ENCODE assay signal across 8 cellular contexts in genomic region chr20:52191436-52192295, GRCh38. TPM values are rescaled to one million over a fixed set of nuclear protein-coding genes. Genes with fewer than 3 reads are reported as not detected.
DNase-seq lines count a peak whose midpoint lies in the region; ATAC-seq and TF ChIP-seq lines count a peak whose summit lies in the region.

Gene ZFP64, minus strand, starts transcription at chr20:52191779. Its CDS starts 143 bp downstream, at chr20:52191636.

- H3K4me3 Mint-ChIP-seq in natural killer cell treated with Interleukin-12 subunit alpha and Interleukin-12 subunit beta and Interleukin-15 and Interleukin-18, amount 100 ng/mL, for 72 hours, result peak within 1 kb of the TSS; percentile 87

- peak; percentile 49 for TF ChIP-seq CTCF in fibroblast of mammary gland (conservative IDR thresholded peaks at IDR 0.05; ENCODE audit: control insufficient read depth, insufficient read depth, low read depth, low read length)

- DNase-seq in DMS53 (lab: John Stamatoyannopoulos, UW), result peak; percentile 90
- DNase-seq in HuH-7 (ENCODE audit: low spot score), result peak; percentile 91
- peak; percentile 87 for DNase-seq in RKO (ENCODE audit: low spot score)
- peak; percentile 37 to 53 for DNase-seq in activated T-helper 1 cell treated with anti-CD3 and anti-CD28 coated beads, Interleukin-2, amount 50 U/mL, for 16 hours (ENCODE audit: low read depth in 1 of 2, low spot score in 1 of 2)
- peak; percentile 68 for DNase-seq in fibroblast of mammary gland (ENCODE audit: low read depth)
- DNase-seq in natural killer cell treated with Interleukin-12 subunit alpha and Interleukin-12 subunit beta and Interleukin-15 and Interleukin-18, amount 100 ng/mL, for 72 hours (ENCODE audit: low spot score), result peak; percentile 83
- peak; percentile 69 for DNase-seq in stimulated activated naive CD4-positive, alpha-beta T cell treated with Interleukin-2 at 50 U/mL for 16 hours (lab: John Stamatoyannopoulos, UW)

- no peaks in the 10 kb centered on the region for H3K27me3 Mint-ChIP-seq in natural killer cell treated with Interleukin-12 subunit alpha and Interleukin-12 subunit beta and Interleukin-15 and Interleukin-18, amount 100 ng/mL, for 72 hours

- H3K4me3 ChIP-seq in fibroblast of mammary gland (ENCODE audit: control insufficient read depth, low read depth, low read length), result peak within 1 kb of the TSS; percentile 92

- no peaks in the 10 kb centered on the region for H3K9me3 Mint-ChIP-seq in natural killer cell treated with Interleukin-12 subunit alpha and Interleukin-12 subunit beta and Interleukin-15 and Interleukin-18, amount 100 ng/mL, for 72 hours

- peak; percentile 70 for ATAC-seq in GM21515 (IDR thresholded peaks at IDR 0.05; ENCODE audit: unreplicated experiment)
- ATAC-seq in natural killer cell treated with Interleukin-12 subunit alpha and Interleukin-12 subunit beta and Interleukin-15 and Interleukin-18, amount 100 ng/mL, for 72 hours, result peak; percentile 89 to 92

- H3K36me3 Mint-ChIP-seq in natural killer cell treated with Interleukin-12 subunit alpha and Interleukin-12 subunit beta and Interleukin-15 and Interleukin-18, amount 100 ng/mL, for 72 hours, result no peaks in the 10 kb centered on the region

- H3K4me1 Mint-ChIP-seq in natural killer cell treated with Interleukin-12 subunit alpha and Interleukin-12 subunit beta and Interleukin-15 and Interleukin-18, amount 100 ng/mL, for 72 hours (ENCODE audit: low read depth in 2 of 2), result peaks cover 10 to 15% of the 10 kb centered on the region in 2 donors

- peak within 1 kb of the TSS; percentile 78 to 88 for H3K27ac Mint-ChIP-seq in natural killer cell treated with Interleukin-12 subunit alpha and Interleukin-12 subunit beta and Interleukin-15 and Interleukin-18, amount 100 ng/mL, for 72 hours

RNA-seq across cellular contexts. Expression of gene ZFP64, which starts in this region (rescaled TPM):
- total RNA-seq in natural killer cell treated with Interleukin-12 subunit alpha and Interleukin-12 subunit beta and Interleukin-15 and Interleukin-18, amount 100 ng/mL, for 72 hours, result 10 to 100 TPM in 1 of 2 donors, 1 to 10 TPM in 1; 9.2 to 13.8 TPM

Comparison
In these comparisons a context has a peak if more than half of its experiments do, and no peak if none do; other contexts are left out.
1. Peak in every context shown above with its lines: DNase-seq, ATAC-seq and H3K4me3 ChIP-seq.